In the genomic region with DNA sequence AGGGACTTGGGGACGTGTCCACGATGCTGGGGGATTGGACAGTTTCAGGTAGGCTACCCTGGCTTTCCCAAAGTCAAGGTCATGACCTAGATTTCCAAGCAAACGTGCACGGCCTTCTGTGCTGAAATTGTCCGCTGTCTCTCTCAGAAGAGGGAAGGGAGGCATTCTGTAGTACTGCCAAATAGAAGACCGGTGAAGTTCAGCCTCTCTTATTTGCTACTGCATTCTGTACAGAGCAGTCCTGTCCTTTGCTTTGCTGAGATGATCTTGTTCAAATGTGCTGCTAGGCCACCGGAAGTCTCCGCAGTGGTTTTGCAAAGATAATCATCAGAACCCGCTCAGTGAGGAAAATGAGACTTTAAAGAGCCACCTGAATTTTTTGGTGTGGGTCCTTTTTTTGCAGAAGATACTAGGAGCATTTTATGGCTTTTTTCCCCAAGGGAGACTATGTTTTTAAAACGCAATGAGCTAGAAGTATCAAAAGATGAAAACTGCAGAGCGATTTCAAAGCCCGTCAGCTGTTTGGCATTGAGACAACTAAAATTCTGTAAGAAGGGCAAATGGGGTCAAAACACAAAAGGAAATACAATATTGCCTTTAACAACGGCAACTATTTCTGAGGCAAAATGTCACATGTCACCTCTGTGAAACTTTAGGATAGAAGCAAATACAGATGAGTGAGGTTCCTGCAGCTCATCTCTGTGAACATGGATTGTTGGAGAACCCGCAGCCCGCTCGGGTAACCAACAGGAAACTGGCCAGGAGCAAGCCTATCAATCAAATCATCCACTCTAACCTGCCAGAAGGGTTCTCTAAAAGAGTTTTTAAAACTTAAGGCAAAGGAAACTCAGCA, we compare ENCODE assay signal across 8 cellular contexts. TPM values are rescaled to one million over a fixed set of nuclear protein-coding genes. Genes with fewer than 3 reads are reported as not detected.
DNase-seq lines count a peak whose midpoint lies in the region; ATAC-seq, FAIRE-seq and TF ChIP-seq lines count a peak whose summit lies in the region.

No MANE protein-coding gene starts in this region.

- H4K20me1 ChIP-seq in PC-3 (ENCODE audit: low read length), result peaks cover 4% of the 10 kb centered on the region; the same call in 1 of the 2 replicates

- peak overlapping the region; percentile 60; the same call in 1 of the 2 replicates for H3K4me3 ChIP-seq in ACC112 (ENCODE audit: low read depth, low read length)
- H3K4me3 ChIP-seq in PC-3 (ENCODE audit: low read length), result no peak overlapping the region

- H3K9me3 ChIP-seq in PC-3 (ENCODE audit: low read length), result no peaks in the 10 kb centered on the region

- BruUV-seq in PC-3 (replicated peaks; lab: Mats Ljungman, UMichigan), result no TSS peak

- TF ChIP-seq CTCF in PC-3 (conservative IDR thresholded peaks at IDR 0.05; ENCODE audit: low read depth, low read length) (no peak), natural killer cell (IDR thresholded peaks at IDR 0.05) (no peak)

- H2AFZ ChIP-seq in ACC112 (ENCODE audit: low read length, unreplicated experiment) (peak overlapping the region; percentile 77), PC-3 (ENCODE audit: low read length) (peak overlapping the region; percentile 53; the same call in 1 of the 2 replicates)

- H3K4me3 Mint-ChIP-seq in activated naive CD8-positive, alpha-beta T cell treated with anti-CD3 and anti-CD28 coated beads for 36 hours, result peak overlapping the region; percentile 72
- H3K4me3 Mint-ChIP-seq in natural killer cell, result peak overlapping the region; percentile 87

- FAIRE-seq in H54 (lab: Jason Lieb, UNC), result no peak

- H3K9me2 ChIP-seq in PC-3 (replicated peaks; ENCODE audit: low read length), result no peaks in the 10 kb centered on the region

- ATAC-seq in PC-3 (no peak), natural killer cell (no peak)

- POLR2A ChIA-PET in PC-3 (lab: Charles Lee; ENCODE audit: unreplicated experiment), result no interaction called here

- H3K27me3 Mint-ChIP-seq in activated naive CD8-positive, alpha-beta T cell treated with anti-CD3 and anti-CD28 coated beads for 36 hours, result no peaks in the 10 kb centered on the region
- H3K27me3 Mint-ChIP-seq in natural killer cell (ENCODE audit: low read depth in 2 of 2), result no peaks in the 10 kb centered on the region

- H3K4me1 Mint-ChIP-seq in activated naive CD8-positive, alpha-beta T cell treated with anti-CD3 and anti-CD28 coated beads for 36 hours, result peaks cover 46% of the 10 kb centered on the region
- peaks cover 45 to 55% of the 10 kb centered on the region in 2 donors for H3K4me1 Mint-ChIP-seq in natural killer cell

- H3K79me2 ChIP-seq in ACC112 (ENCODE audit: control insufficient read depth, insufficient read depth, low read length, unreplicated experiment) (peaks cover 32% of the 10 kb centered on the region), PC-3 (ENCODE audit: low read length) (peaks cover 29% of the 10 kb centered on the region)

- H3K4me2 ChIP-seq in PC-3 (ENCODE audit: low read length), result no peak overlapping the region

- H3K4me1 ChIP-seq in ACC112 (ENCODE audit: control insufficient read depth, insufficient read depth, low read length, unreplicated experiment), result peaks cover 24% of the 10 kb centered on the region
- peaks cover 13% of the 10 kb centered on the region; the same call in 1 of the 2 replicates for H3K4me1 ChIP-seq in PC-3 (ENCODE audit: insufficient read depth, low read length)

- TF ChIP-seq POLR2A in H54 (IDR thresholded peaks at IDR 0.05; ENCODE audit: low read depth, low read length), result no peak

- intact Hi-C loops in PC-3 (cut with micrococcal nuclease), result loop anchor here (5.0 kb wide), 2 partner anchors 33 to 47 kb away; no protein-coding TSS in a partner anchor
- intact Hi-C loops in natural killer cell (cut with micrococcal nuclease), result loop anchor here (1.0 to 5.0 kb wide), 3 partner anchors 39 to 215 kb away; partner anchors contain the start of genes DCLRE1C and RPP38

- H3K9me3 Mint-ChIP-seq in activated naive CD8-positive, alpha-beta T cell treated with anti-CD3 and anti-CD28 coated beads for 36 hours, result no peaks in the 10 kb centered on the region
- no peaks in the 10 kb centered on the region for H3K9me3 Mint-ChIP-seq in natural killer cell

- H3K36me3 ChIP-seq in ACC112 (ENCODE audit: insufficient read depth, low read length) (no peaks in the 10 kb centered on the region), PC-3 (ENCODE audit: low read depth, low read length) (no peaks in the 10 kb centered on the region)

- CTCF ChIA-PET in PC-3 (lab: Charles Lee), result interaction anchor here (0.6 kb wide), 1 partner anchor 147 kb away, joined by 6 read pairs; no protein-coding TSS in a partner anchor

- H3K36me3 Mint-ChIP-seq in activated naive CD8-positive, alpha-beta T cell treated with anti-CD3 and anti-CD28 coated beads for 36 hours, result no peaks in the 10 kb centered on the region
- H3K36me3 Mint-ChIP-seq in natural killer cell, result no peaks in the 10 kb centered on the region

- H3K27ac Mint-ChIP-seq in activated naive CD8-positive, alpha-beta T cell treated with anti-CD3 and anti-CD28 coated beads for 36 hours, result peak overlapping the region; percentile 82
- peak overlapping the region; percentile 90 to 93 for H3K27ac Mint-ChIP-seq in natural killer cell

- H3K27me3 ChIP-seq in ACC112 (ENCODE audit: insufficient read depth, low read length) (no peaks in the 10 kb centered on the region), PC-3 (ENCODE audit: low read length) (no peaks in the 10 kb centered on the region)

- no peaks in the 10 kb centered on the region for H3F3A ChIP-seq in PC-3 (ENCODE audit: low read length, unreplicated experiment)

- no peak overlapping the region for H3K9ac ChIP-seq in PC-3 (ENCODE audit: low read length)

- no peak for DNase-seq in PC-3
- DNase-seq in activated naive CD8-positive, alpha-beta T cell treated with anti-CD3 and anti-CD28 coated beads for 36 hours, result peak; percentile 35
- peak; percentile 26 for DNase-seq in natural killer cell
- no peak for DNase-seq in COR-L47 (lab: John Stamatoyannopoulos, UW)
- DNase-seq in NCI-H1105 (lab: John Stamatoyannopoulos, UW), result no peak
- DNase-seq in H54 (ENCODE audit: insufficient read length, low spot score), result no peak
- DNase-seq in AG20443 (ENCODE audit: low spot score), result no peak

- H3K27ac ChIP-seq in ACC112 (ENCODE audit: low read depth, low read length) (no peak overlapping the region), PC-3 (ENCODE audit: low read length) (no peak overlapping the region)

RNA-seq across cellular contexts. Expression of gene NMT2, which starts 1.3 kb away (rescaled TPM):
- total RNA-seq in PC-3 (2014; rRNA removed) (11.0 and 14.4 TPM in 2 replicates), natural killer cell (10 to 100 TPM; 18.9 to 34.9 (median 28.8) TPM)
- total RNA-seq in activated naive CD8-positive, alpha-beta T cell treated with anti-CD3 and anti-CD28 coated beads for 36 hours, result 10 to 100 TPM; 11.3 to 11.7 TPM

Comparison
In these comparisons a context has a peak if more than half of its experiments do, and no peak if none do; other contexts are left out.
1. DNase-seq: peak in activated naive CD8-positive, alpha-beta T cell treated with anti-CD3 and anti-CD28 coated beads for 36 hours (single experiment) and natural killer cell (single experiment); none in PC-3 (single experiment), COR-L47 (single experiment), NCI-H1105 (single experiment), H54 (single experiment) and AG20443 (single experiment).